11 cellular contexts compared by ENCODE assay signal in the genomic region with DNA sequence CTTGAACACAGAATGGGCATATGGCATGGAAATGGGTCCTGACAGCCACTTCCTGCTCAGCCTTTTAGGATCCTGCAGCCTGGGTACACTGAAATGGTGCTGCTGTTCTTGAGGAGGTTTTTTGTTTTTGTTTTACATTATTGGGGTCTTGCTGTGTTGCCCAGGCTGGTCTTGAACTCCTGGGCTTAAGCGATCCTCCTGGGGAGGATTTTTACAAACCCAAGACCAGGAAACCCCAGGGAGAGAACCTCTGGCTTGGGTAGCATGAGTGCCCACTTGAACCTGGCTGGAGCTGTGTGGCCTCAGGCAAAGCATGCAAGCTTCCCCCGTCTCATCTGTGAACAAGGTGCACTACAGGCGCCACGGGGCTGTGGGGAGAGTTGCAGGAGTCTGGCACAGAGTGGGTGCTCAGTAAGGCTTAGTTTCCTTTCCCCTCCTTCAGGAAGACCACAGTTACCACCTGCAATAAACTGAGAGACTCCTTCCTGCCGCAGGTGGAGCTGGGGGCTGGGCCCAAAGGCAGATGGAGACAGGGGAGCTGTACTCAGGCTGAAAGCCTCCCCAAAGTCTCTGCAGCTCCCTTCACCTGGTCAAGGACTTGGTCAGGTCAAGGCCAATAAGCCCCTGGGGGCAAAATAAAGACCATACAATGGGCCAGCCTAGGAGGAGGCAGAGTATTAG. TPM values are rescaled to one million over a fixed set of nuclear protein-coding genes. Genes with fewer than 3 reads are reported as not detected.
A peak's percentile ranks its signal among the peaks of the same experiment; 100 is the strongest.
DNase-seq lines count a peak whose midpoint lies in the region; ATAC-seq and TF ChIP-seq lines count a peak whose summit lies in the region.
"Had no signal": no experiment of that assay in that cellular context is flagged by ENCODE, and none has a peak within 500 bp of the region (broad histone marks: within the 10 kb centered on the region; RNA-seq: fewer than 3 reads in every experiment).

No MANE protein-coding gene starts in this region.

- TF ChIP-seq CTCF in dorsolateral prefrontal cortex (IDR thresholded peaks at IDR 0.05 in 54 of 56, conservative IDR thresholded peaks at IDR 0.05 in 2 of 56; ENCODE audit: low read depth in 1 of 56, partially characterized antibody in 56 of 56) = no peak

- intact Hi-C loops in dorsolateral prefrontal cortex (cut with DNase I) = no loop called here

- peaks cover 43% of the 10 kb centered on the region for H3K36me3 ChIP-seq in KOPT-K1 (ENCODE audit: insufficient read depth, low read length)
- H3K36me3 ChIP-seq in effector memory CD4-positive, alpha-beta T cell (ENCODE audit: control insufficient read depth, insufficient read depth, low read length) = peaks cover 20% of the 10 kb centered on the region
- H3K36me3 ChIP-seq: SJSA1 had no signal

- peak overlapping the region; percentile 96 for H3K4me3 Mint-ChIP-seq in activated CD8-positive, alpha-beta memory T cell treated with anti-CD3 and anti-CD28 coated beads, Interleukin-2, amount 10 ng/mL, durations not matched to agents 7 days and 5 days
- H3K4me3 Mint-ChIP-seq: neural crest cell had no signal

- H3K36me3 Mint-ChIP-seq in activated CD8-positive, alpha-beta memory T cell treated with anti-CD3 and anti-CD28 coated beads, Interleukin-2, amount 10 ng/mL, durations not matched to agents 7 days and 5 days = peaks cover 57% of the 10 kb centered on the region

- no peaks in the 10 kb centered on the region for H3K9me3 ChIP-seq in KOPT-K1 (ENCODE audit: insufficient read depth, low read length, poor library complexity, severe bottlenecking)
- no peaks in the 10 kb centered on the region for H3K9me3 ChIP-seq in effector memory CD4-positive, alpha-beta T cell (ENCODE audit: control insufficient read depth, low read length)
- H3K9me3 ChIP-seq: SJSA1 had no signal

- peaks cover 31% of the 10 kb centered on the region for H3K4me1 ChIP-seq in effector memory CD4-positive, alpha-beta T cell (ENCODE audit: control insufficient read depth, insufficient read depth, low read length, poor library complexity, severe bottlenecking)
- H3K4me1 ChIP-seq: SJSA1 had no signal

- H3K9me3 Mint-ChIP-seq in activated CD8-positive, alpha-beta memory T cell treated with anti-CD3 and anti-CD28 coated beads, Interleukin-2, amount 10 ng/mL, durations not matched to agents 7 days and 5 days (ENCODE audit: low read depth) = no peaks in the 10 kb centered on the region
- H3K9me3 Mint-ChIP-seq: neural crest cell had no signal

- peak; percentile 76 for ATAC-seq in activated CD8-positive, alpha-beta memory T cell treated with anti-CD3 and anti-CD28 coated beads, Interleukin-2, amount 10 ng/mL, durations not matched to agents 7 days and 5 days
- ATAC-seq in GM21825 (IDR thresholded peaks at IDR 0.05; ENCODE audit: unreplicated experiment) (no peak), HG03095 (IDR thresholded peaks at IDR 0.05; ENCODE audit: unreplicated experiment) (no peak)

- DNase-seq in activated CD8-positive, alpha-beta memory T cell treated with anti-CD3 and anti-CD28 coated beads, Interleukin-2, amount 10 ng/mL, durations not matched to agents 7 days and 5 days = peak; percentile 85
- peak; percentile 26 to 60 (median 46) for DNase-seq in effector memory CD4-positive, alpha-beta T cell
- DNase-seq in stimulated activated CD8-positive, alpha-beta memory T cell treated with anti-CD3 and anti-CD28 coated beads, Interleukin-12 subunit alpha, Interleukin-12 subunit beta, amount 100 ng/mL, for 1 hour (ENCODE audit: low read depth) = peak; percentile 41
- DNase-seq in dorsolateral prefrontal cortex (no peak), hippocampal formation (lab: John Stamatoyannopoulos, UW) (no peak)
- DNase-seq: glutamatergic neuron had no signal

- H3K4me1 Mint-ChIP-seq in activated CD8-positive, alpha-beta memory T cell treated with anti-CD3 and anti-CD28 coated beads, Interleukin-2, amount 10 ng/mL, durations not matched to agents 7 days and 5 days = peaks cover 45% of the 10 kb centered on the region

- H3K4me3 ChIP-seq in effector memory CD4-positive, alpha-beta T cell (ENCODE audit: insufficient read depth, low read depth, low read length, poor library complexity, severe bottlenecking) = peak overlapping the region; percentile 53
- H3K4me3 ChIP-seq in dorsolateral prefrontal cortex = no peak overlapping the region
- H3K4me3 ChIP-seq: SJSA1 had no signal

- no peaks in the 10 kb centered on the region for H3K27me3 Mint-ChIP-seq in activated CD8-positive, alpha-beta memory T cell treated with anti-CD3 and anti-CD28 coated beads, Interleukin-2, amount 10 ng/mL, durations not matched to agents 7 days and 5 days

- CTCF ChIA-PET in activated CD8-positive, alpha-beta memory T cell treated with anti-CD3 and anti-CD28 coated beads, Interleukin-2, amount 10 ng/mL, durations not matched to agents 7 days and 5 days (lab: Charles Lee) = interaction anchor here (0.6 to 5.4 kb wide), 16 partner anchors 11 to 244 kb away, joined by 3 to 32 read pairs (median 4); a partner anchor contains a TSS

- H3K27ac Mint-ChIP-seq in activated CD8-positive, alpha-beta memory T cell treated with anti-CD3 and anti-CD28 coated beads, Interleukin-2, amount 10 ng/mL, durations not matched to agents 7 days and 5 days = peak overlapping the region; percentile 98

- peak overlapping the region; percentile 92 for H3K27ac ChIP-seq in KOPT-K1 (ENCODE audit: low read depth, low read length, poor library complexity, severe bottlenecking)
- H3K27ac ChIP-seq in effector memory CD4-positive, alpha-beta T cell (ENCODE audit: insufficient read depth, low read length, poor library complexity, severe bottlenecking) = peak overlapping the region; percentile 71
- H3K27ac ChIP-seq in dorsolateral prefrontal cortex = peak overlapping the region in 2 of 59 donors; percentile 78 to 80
- H3K27ac ChIP-seq: SJSA1 had no signal

- H3K27me3 ChIP-seq in effector memory CD4-positive, alpha-beta T cell (replicated peaks; ENCODE audit: control insufficient read depth, insufficient read depth, low read length, poor library complexity, severe bottlenecking) = no peaks in the 10 kb centered on the region
- no peaks in the 10 kb centered on the region for H3K27me3 ChIP-seq in dorsolateral prefrontal cortex
- H3K27me3 ChIP-seq: SJSA1 had no signal

RNA-seq across cellular contexts. Expression of a gene that starts 1.8 kb away (rescaled TPM):
- 100 to 1,000 TPM; 109 to 140 TPM for total RNA-seq in activated CD8-positive, alpha-beta memory T cell treated with anti-CD3 and anti-CD28 coated beads, Interleukin-2, amount 10 ng/mL, durations not matched to agents 7 days and 5 days
- 1 to 10 TPM in 10 of 120 experiments, under 1 TPM in 100, not detected in 10; 0.12 to 2.4 (median 0.45) TPM for total RNA-seq in dorsolateral prefrontal cortex
- total RNA-seq: SJSA1 had no signal

RNA-seq across cellular contexts. Expression of a gene that starts 38.6 kb away (rescaled TPM):
- 100 to 1,000 TPM in 1 of 2 experiments, 10 to 100 TPM in 1; 81.8 to 115 TPM for total RNA-seq in activated CD8-positive, alpha-beta memory T cell treated with anti-CD3 and anti-CD28 coated beads, Interleukin-2, amount 10 ng/mL, durations not matched to agents 7 days and 5 days
- total RNA-seq in dorsolateral prefrontal cortex = 10 to 100 TPM; 26.9 to 62.3 (median 46.7) TPM

Comparison
In these comparisons a context has a peak if more than half of its experiments do, and no peak if none do; other contexts are left out.
1. DNase-seq: peak in activated CD8-positive, alpha-beta memory T cell treated with anti-CD3 and anti-CD28 coated beads, Interleukin-2, amount 10 ng/mL, durations not matched to agents 7 days and 5 days (single experiment), effector memory CD4-positive, alpha-beta T cell (3 of 3) and stimulated activated CD8-positive, alpha-beta memory T cell treated with anti-CD3 and anti-CD28 coated beads, Interleukin-12 subunit alpha, Interleukin-12 subunit beta, amount 100 ng/mL, for 1 hour (single experiment); none in dorsolateral prefrontal cortex (0 of 10) and hippocampal formation (0 of 2).
2. RNA of a gene that starts 1.8 kb away (total RNA-seq): 109 to 140 TPM in activated CD8-positive, alpha-beta memory T cell treated with anti-CD3 and anti-CD28 coated beads, Interleukin-2, amount 10 ng/mL, durations not matched to agents 7 days and 5 days; 0.12 to 2.4 TPM in dorsolateral prefrontal cortex; every median in the first group is over 10 times any median in the second.